Comparison of ENCODE assay signal across 10 cellular contexts in genomic region chr20:46099491-46100287, GRCh38. TPM values are rescaled to one million over a fixed set of nuclear protein-coding genes. Genes with fewer than 3 reads are reported as not detected.
A peak's percentile ranks its signal among the peaks of the same experiment; 100 is the strongest.
DNase-seq lines count a peak whose midpoint lies in the region; ATAC-seq and TF ChIP-seq lines count a peak whose summit lies in the region.
"Had no signal": no experiment of that assay in that cellular context is flagged by ENCODE, and none has a peak within 500 bp of the region (broad histone marks: within the 10 kb centered on the region; RNA-seq: fewer than 3 reads in every experiment).

No MANE protein-coding gene starts in this region.

- H3K4me3 ChIP-seq in coronary artery (peak overlapping the region; percentile 12), lung (no peak overlapping the region)

- peaks cover 0 to 5% of the 10 kb centered on the region in 2 donors for H3K9me3 ChIP-seq in lung (ENCODE audit: control insufficient read depth in 2 of 2, insufficient read depth in 1 of 2, low read length in 1 of 2)

- no peak for TF ChIP-seq CTCF in coronary artery (IDR thresholded peaks at IDR 0.05)
- no peak for TF ChIP-seq CTCF in lung (IDR thresholded peaks at IDR 0.05; ENCODE audit: control extremely low read depth, extremely low read depth)

- H3K27ac ChIP-seq in coronary artery (no peak overlapping the region), lung (ENCODE audit: low read depth in 1 of 2, low read length in 1 of 2) (no peak overlapping the region)

- H3K4me1 ChIP-seq in lung (ENCODE audit: control insufficient read depth in 2 of 2, insufficient read depth in 2 of 2, low read length in 2 of 2), result no peaks in the 10 kb centered on the region

- no peaks in the 10 kb centered on the region for H3K27me3 ChIP-seq in lung (ENCODE audit: control insufficient read depth, insufficient read depth)

- TF ChIP-seq POLR2A in GM18505 (IDR thresholded peaks at IDR 0.05; ENCODE audit: borderline replicate concordance, extremely low read depth, insufficient read depth, insufficient read length), result no peak

- peak; percentile 34 for ATAC-seq in lung (ENCODE audit: insufficient read depth, low FRiP score)
- no peak for ATAC-seq in GM18909 (IDR thresholded peaks at IDR 0.05; ENCODE audit: poor library complexity, unreplicated experiment)
- no peak for ATAC-seq in GM18505 (IDR thresholded peaks at IDR 0.05; ENCODE audit: unreplicated experiment)
- ATAC-seq: effector memory CD8-positive, alpha-beta T cell had no signal

- no peaks in the 10 kb centered on the region for H3K36me3 ChIP-seq in lung (ENCODE audit: control insufficient read depth in 2 of 2, insufficient read depth in 2 of 2, low read length in 2 of 2)

- DNase-seq in stimulated activated CD4-positive, alpha-beta T cell treated with anti-CD3 and anti-CD28 coated beads, Interleukin-15, amount 100 ng/mL, for 24 hours, result peak; percentile 15
- no peak for DNase-seq in stimulated activated CD4-positive, alpha-beta T cell treated with anti-CD3 and anti-CD28 coated beads, Interleukin-1b, Interleukin-23, amount 100 ng/mL, for 48 hours
- DNase-seq in coronary artery (ENCODE audit: low spot score), result no peak
- DNase-seq in lung (ENCODE audit: low spot score), result no peak
- DNase-seq in NCI-H510A treated with DMSO at 0.1 percent for 48 hours (lab: John Stamatoyannopoulos, UW), result no peak
- no peak for DNase-seq in inferior parietal cortex (ENCODE audit: extremely low spot score)
- DNase-seq: effector memory CD8-positive, alpha-beta T cell; T1000 had no signal

- WGBS in lung, 2 donors, result 30 to 34% methylated on average over 40 to 48 of the region's 48 CpGs

RNA-seq across cellular contexts. Expression of gene NCOA5, which starts 9.9 kb away (rescaled TPM):
- total RNA-seq in lung, result 10 to 100 TPM; 15.3 to 24.2 TPM
- 10 to 100 TPM; 11.1 to 14.9 TPM for polyA plus RNA-seq in lung

RNA-seq across cellular contexts. Expression of gene CD40, which starts 18.4 kb away (rescaled TPM):
- total RNA-seq in lung, result 10 to 100 TPM; 20.4 to 28.1 TPM
- 10 to 100 TPM; 28.7 to 55.0 TPM for polyA plus RNA-seq in lung
